Comparison of ENCODE assay signal across 1 cellular context in the genomic region with DNA sequence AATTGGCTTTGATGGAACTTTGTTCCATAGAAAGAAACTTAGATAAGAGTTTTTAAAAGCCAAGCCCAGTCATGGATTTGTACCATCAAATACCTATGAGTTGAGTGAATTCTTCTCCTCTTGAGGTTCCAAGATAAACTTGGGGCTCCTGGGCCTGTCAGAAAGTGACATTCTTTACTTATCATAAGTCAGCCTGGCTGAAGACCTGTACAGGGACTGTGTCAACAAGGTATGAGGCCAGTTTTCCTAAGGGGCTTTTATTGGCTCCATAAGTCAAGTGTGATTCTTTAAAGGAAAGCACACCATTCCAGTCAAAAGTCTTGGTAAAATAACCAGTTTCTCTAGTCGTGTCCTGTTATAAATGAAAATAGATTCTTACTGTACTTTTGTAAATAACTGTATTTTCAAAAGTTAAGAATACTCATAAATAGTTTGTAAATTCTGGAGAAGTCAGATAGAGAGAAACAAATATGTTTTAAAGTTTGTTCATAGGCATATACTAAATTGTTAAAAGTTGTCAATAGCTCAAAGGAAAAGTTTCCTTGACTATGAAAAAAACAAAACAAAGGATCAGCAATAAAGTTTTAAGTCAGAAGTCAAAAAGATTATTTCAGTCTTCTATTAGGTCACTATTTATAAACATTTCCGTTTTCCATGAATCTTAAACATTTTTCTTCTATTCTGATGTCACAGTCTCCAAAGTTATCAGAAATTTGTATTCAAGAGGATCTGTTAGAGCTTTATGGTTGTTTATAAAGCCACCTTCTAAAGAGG.
TF ChIP-seq lines count a peak whose summit lies in the region.

No MANE protein-coding gene starts in this region.

TF ChIP-seq in K562, 482 proteins besides CTCF, POLR2A, EP300 and RAD21:
- TF ChIP-seq, protein P1, sequence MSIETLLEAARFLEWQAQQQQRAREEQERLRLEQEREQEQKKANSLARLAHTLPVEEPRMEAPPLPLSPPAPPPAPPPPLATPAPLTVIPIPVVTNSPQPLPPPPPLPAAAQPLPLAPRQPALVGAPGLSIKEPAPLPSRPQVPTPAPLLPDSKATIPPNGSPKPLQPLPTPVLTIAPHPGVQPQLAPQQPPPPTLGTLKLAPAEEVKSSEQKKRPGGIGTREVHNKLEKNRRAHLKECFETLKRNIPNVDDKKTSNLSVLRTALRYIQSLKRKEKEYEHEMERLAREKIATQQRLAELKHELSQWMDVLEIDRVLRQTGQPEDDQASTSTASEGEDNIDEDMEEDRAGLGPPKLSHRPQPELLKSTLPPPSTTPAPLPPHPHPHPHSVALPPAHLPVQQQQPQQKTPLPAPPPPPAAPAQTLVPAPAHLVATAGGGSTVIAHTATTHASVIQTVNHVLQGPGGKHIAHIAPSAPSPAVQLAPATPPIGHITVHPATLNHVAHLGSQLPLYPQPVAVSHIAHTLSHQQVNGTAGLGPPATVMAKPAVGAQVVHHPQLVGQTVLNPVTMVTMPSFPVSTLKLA (conservative IDR thresholded peaks at IDR 0.05) = 0 out of 4 replicates have a peak, but pooled peaks of 1 of the 2 experiments have one; percentile 21
- TF ChIP-seq MEIS2 (IDR thresholded peaks at IDR 0.05; ENCODE audit: partially characterized antibody) = peak; percentile 71
- peak; percentile 45; the same call in 1 of the 2 replicates for TF ChIP-seq DPF2 (IDR thresholded peaks at IDR 0.05)
- peak; percentile 50; the same call in 1 of the 2 replicates for TF ChIP-seq C11orf30 (IDR thresholded peaks at IDR 0.05; ENCODE audit: low read depth)
- TF ChIP-seq FOXM1 (IDR thresholded peaks at IDR 0.05; ENCODE audit: low read depth) = peak; percentile 39; the same call in 1 of the 2 replicates
- no peak for TF ChIP-seq FOXM1 (CRISPR knock-in tag; IDR thresholded peaks at IDR 0.05; ENCODE audit: low read depth)
- TF ChIP-seq, protein P2, sequence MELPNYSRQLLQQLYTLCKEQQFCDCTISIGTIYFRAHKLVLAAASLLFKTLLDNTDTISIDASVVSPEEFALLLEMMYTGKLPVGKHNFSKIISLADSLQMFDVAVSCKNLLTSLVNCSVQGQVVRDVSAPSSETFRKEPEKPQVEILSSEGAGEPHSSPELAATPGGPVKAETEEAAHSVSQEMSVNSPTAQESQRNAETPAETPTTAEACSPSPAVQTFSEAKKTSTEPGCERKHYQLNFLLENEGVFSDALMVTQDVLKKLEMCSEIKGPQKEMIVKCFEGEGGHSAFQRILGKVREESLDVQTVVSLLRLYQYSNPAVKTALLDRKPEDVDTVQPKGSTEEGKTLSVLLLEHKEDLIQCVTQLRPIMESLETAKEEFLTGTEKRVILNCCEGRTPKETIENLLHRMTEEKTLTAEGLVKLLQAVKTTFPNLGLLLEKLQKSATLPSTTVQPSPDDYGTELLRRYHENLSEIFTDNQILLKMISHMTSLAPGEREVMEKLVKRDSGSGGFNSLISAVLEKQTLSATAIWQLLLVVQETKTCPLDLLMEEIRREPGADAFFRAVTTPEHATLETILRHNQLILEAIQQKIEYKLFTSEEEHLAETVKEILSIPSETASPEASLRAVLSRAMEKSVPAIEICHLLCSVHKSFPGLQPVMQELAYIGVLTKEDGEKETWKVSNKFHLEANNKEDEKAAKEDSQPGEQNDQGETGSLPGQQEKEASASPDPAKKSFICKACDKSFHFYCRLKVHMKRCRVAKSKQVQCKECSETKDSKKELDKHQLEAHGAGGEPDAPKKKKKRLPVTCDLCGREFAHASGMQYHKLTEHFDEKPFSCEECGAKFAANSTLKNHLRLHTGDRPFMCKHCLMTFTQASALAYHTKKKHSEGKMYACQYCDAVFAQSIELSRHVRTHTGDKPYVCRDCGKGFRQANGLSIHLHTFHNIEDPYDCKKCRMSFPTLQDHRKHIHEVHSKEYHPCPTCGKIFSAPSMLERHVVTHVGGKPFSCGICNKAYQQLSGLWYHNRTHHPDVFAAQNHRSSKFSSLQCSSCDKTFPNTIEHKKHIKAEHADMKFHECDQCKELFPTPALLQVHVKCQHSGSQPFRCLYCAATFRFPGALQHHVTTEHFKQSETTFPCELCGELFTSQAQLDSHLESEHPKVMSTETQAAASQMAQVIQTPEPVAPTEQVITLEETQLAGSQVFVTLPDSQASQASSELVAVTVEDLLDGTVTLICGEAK (IDR thresholded peaks at IDR 0.05) = peak; percentile 83
- TF ChIP-seq, protein P2 (CRISPR knock-in tag; IDR thresholded peaks at IDR 0.05) = no peak
- peak; percentile 30; the same call in 1 of the 2 replicates for TF ChIP-seq CTBP1 (IDR thresholded peaks at IDR 0.05; ENCODE audit: borderline replicate concordance)
- no peak for TF ChIP-seq ZNF140 (CRISPR knock-in tag; IDR thresholded peaks at IDR 0.05)
- peak; percentile 67 to 75 for TF ChIP-seq FOXK2 (conservative IDR thresholded peaks at IDR 0.05 in 1 of 2, IDR thresholded peaks at IDR 0.05 in 1 of 2; ENCODE audit: low read depth in 2 of 2)
- TF ChIP-seq BCOR (IDR thresholded peaks at IDR 0.05) = no peak
- peak; percentile 15; the same call in 1 of the 2 replicates for TF ChIP-seq NCOR1 (IDR thresholded peaks at IDR 0.05)
- peak; percentile 26 for TF ChIP-seq EP400 (IDR thresholded peaks at IDR 0.05)
- TF ChIP-seq, protein P3, sequence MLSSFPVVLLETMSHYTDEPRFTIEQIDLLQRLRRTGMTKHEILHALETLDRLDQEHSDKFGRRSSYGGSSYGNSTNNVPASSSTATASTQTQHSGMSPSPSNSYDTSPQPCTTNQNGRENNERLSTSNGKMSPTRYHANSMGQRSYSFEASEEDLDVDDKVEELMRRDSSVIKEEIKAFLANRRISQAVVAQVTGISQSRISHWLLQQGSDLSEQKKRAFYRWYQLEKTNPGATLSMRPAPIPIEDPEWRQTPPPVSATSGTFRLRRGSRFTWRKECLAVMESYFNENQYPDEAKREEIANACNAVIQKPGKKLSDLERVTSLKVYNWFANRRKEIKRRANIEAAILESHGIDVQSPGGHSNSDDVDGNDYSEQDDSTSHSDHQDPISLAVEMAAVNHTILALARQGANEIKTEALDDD (IDR thresholded peaks at IDR 0.05) = peak; percentile 48; the same call in 1 of the 2 replicates
- TF ChIP-seq FOXA3 (CRISPR knock-in tag; conservative IDR thresholded peaks at IDR 0.05 in 1 of 2, IDR thresholded peaks at IDR 0.05 in 1 of 2) = peak; percentile 43 to 82; a peak in 3 of 4 replicates
- TF ChIP-seq ZNF282 (CRISPR knock-in tag; IDR thresholded peaks at IDR 0.05) = no peak
- TF ChIP-seq CBFA2T3 (IDR thresholded peaks at IDR 0.05) = peak; percentile 59
- no peak for TF ChIP-seq ZNF239 (CRISPR knock-in tag; IDR thresholded peaks at IDR 0.05)
- TF ChIP-seq ZNF316 (IDR thresholded peaks at IDR 0.05) = peak; percentile 72
- TF ChIP-seq, protein P4, sequence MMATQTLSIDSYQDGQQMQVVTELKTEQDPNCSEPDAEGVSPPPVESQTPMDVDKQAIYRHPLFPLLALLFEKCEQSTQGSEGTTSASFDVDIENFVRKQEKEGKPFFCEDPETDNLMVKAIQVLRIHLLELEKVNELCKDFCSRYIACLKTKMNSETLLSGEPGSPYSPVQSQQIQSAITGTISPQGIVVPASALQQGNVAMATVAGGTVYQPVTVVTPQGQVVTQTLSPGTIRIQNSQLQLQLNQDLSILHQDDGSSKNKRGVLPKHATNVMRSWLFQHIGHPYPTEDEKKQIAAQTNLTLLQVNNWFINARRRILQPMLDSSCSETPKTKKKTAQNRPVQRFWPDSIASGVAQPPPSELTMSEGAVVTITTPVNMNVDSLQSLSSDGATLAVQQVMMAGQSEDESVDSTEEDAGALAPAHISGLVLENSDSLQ (IDR thresholded peaks at IDR 0.05) = peak; percentile 64
- 0 out of 2 replicates have a peak, but pooled peaks have one; percentile 27 for TF ChIP-seq SMARCE1 (IDR thresholded peaks at IDR 0.05)
- TF ChIP-seq ARID1B (IDR thresholded peaks at IDR 0.05) = 0 out of 2 replicates have a peak, but pooled peaks have one; percentile 26
- TF ChIP-seq, protein P5, sequence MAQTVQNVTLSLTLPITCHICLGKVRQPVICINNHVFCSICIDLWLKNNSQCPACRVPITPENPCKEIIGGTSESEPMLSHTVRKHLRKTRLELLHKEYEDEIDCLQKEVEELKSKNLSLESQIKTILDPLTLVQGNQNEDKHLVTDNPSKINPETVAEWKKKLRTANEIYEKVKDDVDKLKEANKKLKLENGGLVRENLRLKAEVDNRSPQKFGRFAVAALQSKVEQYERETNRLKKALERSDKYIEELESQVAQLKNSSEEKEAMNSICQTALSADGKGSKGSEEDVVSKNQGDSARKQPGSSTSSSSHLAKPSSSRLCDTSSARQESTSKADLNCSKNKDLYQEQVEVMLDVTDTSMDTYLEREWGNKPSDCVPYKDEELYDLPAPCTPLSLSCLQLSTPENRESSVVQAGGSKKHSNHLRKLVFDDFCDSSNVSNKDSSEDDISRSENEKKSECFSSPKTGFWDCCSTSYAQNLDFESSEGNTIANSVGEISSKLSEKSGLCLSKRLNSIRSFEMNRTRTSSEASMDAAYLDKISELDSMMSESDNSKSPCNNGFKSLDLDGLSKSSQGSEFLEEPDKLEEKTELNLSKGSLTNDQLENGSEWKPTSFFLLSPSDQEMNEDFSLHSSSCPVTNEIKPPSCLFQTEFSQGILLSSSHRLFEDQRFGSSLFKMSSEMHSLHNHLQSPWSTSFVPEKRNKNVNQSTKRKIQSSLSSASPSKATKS (CRISPR knock-in tag; IDR thresholded peaks at IDR 0.05) = no peak
TF ChIP-seq in K562: peak in this region for 17.
